Comparison of ENCODE assay signal across 2 cellular contexts in genomic region chr1:175218132-175218531, GRCh38.
TF ChIP-seq lines count a peak whose summit lies in the region.

No MANE protein-coding gene starts in this region.

TF ChIP-seq in GM12891, 5 proteins besides CTCF, POLR2A, EP300 and RAD21 (continued from another document):
- TF ChIP-seq PAX5 (IDR thresholded peaks at IDR 0.05; ENCODE audit: insufficient read depth, low read length, severe bottlenecking) (no peak), TAF1 (IDR thresholded peaks at IDR 0.05; ENCODE audit: low read depth, low read length) (no peak)

TF ChIP-seq in SK-N-SH, 30 proteins besides CTCF, POLR2A, EP300 and RAD21 (continued from another document):
- TF ChIP-seq TCF12 (IDR thresholded peaks at IDR 0.05): no peak
- no peak for TF ChIP-seq SMC3 (IDR thresholded peaks at IDR 0.05; ENCODE audit: low read depth, low read length)
- no peak for TF ChIP-seq JUND (IDR thresholded peaks at IDR 0.05)
- TF ChIP-seq RCOR1 (IDR thresholded peaks at IDR 0.05; ENCODE audit: low read length): no peak
- no peak for TF ChIP-seq MXI1 (IDR thresholded peaks at IDR 0.05; ENCODE audit: low read depth, low read length)
- TF ChIP-seq NFIC (IDR thresholded peaks at IDR 0.05; ENCODE audit: borderline replicate concordance): no peak
- TF ChIP-seq ELF1 (IDR thresholded peaks at IDR 0.05): no peak
TF ChIP-seq in SK-N-SH: peak in this region for 0.
